In genomic region chr2:215677466-215677865, GRCh38 we compare ENCODE assay signal across 17 cellular contexts.
"Had no signal": no experiment of that assay in that cellular context is flagged by ENCODE, and none has a peak within 500 bp of the region (broad histone marks: within the 10 kb centered on the region; RNA-seq: fewer than 3 reads in every experiment).

No MANE protein-coding gene starts in this region.

- H3K4me1 ChIP-seq: esophagus squamous epithelium had no signal

- H3K27me3 Mint-ChIP-seq: activated naive CD8-positive, alpha-beta T cell; stimulated activated naive CD8-positive, alpha-beta T cell treated with anti-CD3 and anti-CD28 coated beads, Interleukin-15, Interleukin-2, amounts not matched to agents 100 ng/mL and 50 ng/mL, for 24 hours had no signal

- H3K9me3 Mint-ChIP-seq: natural killer cell treated with Interleukin-12 subunit alpha and Interleukin-12 subunit beta and Interleukin-15 and Interleukin-18, amount 100 ng/mL, for 72 hours; stimulated activated naive CD8-positive, alpha-beta T cell treated with anti-CD3 and anti-CD28 coated beads, Interleukin-15, Interleukin-2, amounts not matched to agents 100 ng/mL and 50 ng/mL, for 24 hours; T-helper 2 cell treated with Interferon-gamma antibody and Interleukin-4, amounts not matched to agents 5 μg/mL and 100 μg/mL, for 36 hours had no signal

- H3K36me3 Mint-ChIP-seq: activated CD8-positive, alpha-beta memory T cell treated with anti-CD3 and anti-CD28 coated beads, Interleukin-2, amount 10 ng/mL, durations not matched to agents 7 days and 5 days; natural killer cell treated with Interleukin-12 subunit alpha and Interleukin-12 subunit beta and Interleukin-15 and Interleukin-18, amount 100 ng/mL, for 72 hours had no signal

- H3K4me3 Mint-ChIP-seq: activated CD8-positive, alpha-beta memory T cell treated with anti-CD3 and anti-CD28 coated beads, Interleukin-2, amount 10 ng/mL, durations not matched to agents 7 days and 5 days; activated naive CD8-positive, alpha-beta T cell; activated T-cell treated with anti-CD3 and anti-CD28 coated beads, Interleukin-2, amount 50 U/mL, for 4 hours; natural killer cell treated with Interleukin-12 subunit alpha and Interleukin-12 subunit beta and Interleukin-15 and Interleukin-18, amount 100 ng/mL, for 72 hours; stimulated activated naive CD8-positive, alpha-beta T cell treated with anti-CD3 and anti-CD28 coated beads, Interleukin-15, Interleukin-2, amounts not matched to agents 100 ng/mL and 50 ng/mL, for 24 hours; T-helper 2 cell treated with Interferon-gamma antibody and Interleukin-4, amounts not matched to agents 5 μg/mL and 100 μg/mL, for 36 hours had no signal

- DNase-seq: activated CD4-positive, alpha-beta T cell treated with anti-CD3 and anti-CD28 coated beads for 1 hour; activated CD4-positive, alpha-beta T cell treated with anti-CD3 and anti-CD28 coated beads, Interleukin-2, amount 50 U/mL, for 48 hours; activated CD8-positive, alpha-beta memory T cell treated with anti-CD3 and anti-CD28 coated beads, Interleukin-2, amount 10 ng/mL, durations not matched to agents 7 days and 5 days; activated gamma-delta T cell; activated T-cell treated with anti-CD3 and anti-CD28 coated beads, Interleukin-2, amount 50 U/mL, for 4 hours; esophagus squamous epithelium; foreskin melanocyte; heart left ventricle; occipital lobe; stimulated activated CD4-positive, alpha-beta T cell treated with anti-CD3 and anti-CD28 coated beads, Interleukin-4, amount 100 ng/mL, for 1 hour; stimulated activated CD8-positive, alpha-beta memory T cell treated with anti-CD3 and anti-CD28 coated beads, Interleukin-4, amount 100 ng/mL, for 48 hours; upper lobe of right lung had no signal

- ATAC-seq: activated CD8-positive, alpha-beta memory T cell treated with anti-CD3 and anti-CD28 coated beads, Interleukin-2, amount 10 ng/mL, durations not matched to agents 7 days and 5 days; activated T-cell treated with anti-CD3 and anti-CD28 coated beads, Interleukin-2, amount 50 U/mL, for 4 hours; heart left ventricle; natural killer cell treated with Interleukin-12 subunit alpha and Interleukin-12 subunit beta and Interleukin-15 and Interleukin-18, amount 100 ng/mL, for 72 hours; upper lobe of right lung had no signal

- H3K9me3 ChIP-seq: esophagus squamous epithelium, upper lobe of right lung had no signal

- H3K27ac Mint-ChIP-seq: activated CD8-positive, alpha-beta memory T cell treated with anti-CD3 and anti-CD28 coated beads, Interleukin-2, amount 10 ng/mL, durations not matched to agents 7 days and 5 days; activated naive CD8-positive, alpha-beta T cell; natural killer cell treated with Interleukin-12 subunit alpha and Interleukin-12 subunit beta and Interleukin-15 and Interleukin-18, amount 100 ng/mL, for 72 hours; stimulated activated naive CD8-positive, alpha-beta T cell treated with anti-CD3 and anti-CD28 coated beads, Interleukin-15, Interleukin-2, amounts not matched to agents 100 ng/mL and 50 ng/mL, for 24 hours; T-helper 2 cell treated with Interferon-gamma antibody and Interleukin-4, amounts not matched to agents 5 μg/mL and 100 μg/mL, for 36 hours had no signal

- H3K4me3 ChIP-seq: esophagus squamous epithelium, heart left ventricle, upper lobe of right lung had no signal

- FAIRE-seq: islet of Langerhans had no signal

- H3K27ac ChIP-seq: esophagus squamous epithelium, heart left ventricle, upper lobe of right lung had no signal
